12 cellular contexts compared by ENCODE assay signal in the genomic region with DNA sequence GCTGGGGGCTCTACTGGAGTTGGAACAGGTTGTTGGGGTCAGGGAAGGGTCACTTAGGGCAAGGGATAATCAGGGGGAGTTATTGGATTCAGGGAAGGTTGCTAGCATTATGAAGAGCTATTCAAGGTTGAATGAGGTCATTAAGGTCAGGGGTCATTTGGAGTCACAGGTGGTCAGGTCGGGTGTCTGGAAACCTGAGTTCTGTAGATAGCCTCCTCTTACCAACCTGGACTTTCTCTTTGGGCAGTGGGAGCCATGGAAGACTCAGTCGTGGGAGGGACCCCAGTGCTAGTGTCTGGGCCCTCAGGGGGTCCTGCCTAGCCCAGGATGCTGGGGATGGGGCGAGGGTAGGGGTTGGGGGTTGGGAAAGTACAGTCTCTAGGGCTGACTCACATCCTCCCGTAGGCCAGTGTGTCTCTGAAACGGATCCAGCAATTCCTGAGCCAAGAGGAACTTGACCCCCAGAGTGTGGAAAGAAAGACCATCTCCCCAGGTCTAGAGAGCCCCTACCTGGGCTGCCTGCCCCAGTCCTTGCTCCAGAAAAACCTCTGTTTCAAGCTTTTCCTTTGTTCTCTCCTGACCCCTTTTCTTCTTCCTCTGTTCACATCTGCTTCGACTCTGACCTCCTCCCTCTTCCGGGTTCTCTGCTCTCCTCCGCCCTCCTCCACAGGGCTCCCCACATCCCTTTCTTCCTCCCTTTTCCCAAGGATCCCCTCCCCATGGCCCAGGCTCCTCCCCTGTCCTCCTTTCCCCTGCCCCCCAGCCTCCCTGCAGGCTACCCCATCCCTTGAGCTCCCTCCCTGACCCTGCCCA. TPM values are rescaled to one million over a fixed set of nuclear protein-coding genes. Genes with fewer than 3 reads are reported as not detected.
DNase-seq lines count a peak whose midpoint lies in the region; ATAC-seq and TF ChIP-seq lines count a peak whose summit lies in the region.
"Had no signal": no experiment of that assay in that cellular context is flagged by ENCODE, and none has a peak within 500 bp of the region (broad histone marks: within the 10 kb centered on the region; RNA-seq: fewer than 3 reads in every experiment).

No MANE protein-coding gene starts in this region.

- peaks cover 38% of the 10 kb centered on the region for H3K4me1 ChIP-seq in skeletal muscle satellite cell (ENCODE audit: control insufficient read depth, insufficient read depth, low read length)

- H3K4me2 ChIP-seq in skeletal muscle satellite cell (ENCODE audit: low read length): peak overlapping the region; percentile 37

- H3K9me3 ChIP-seq in T-helper 17 cell (ENCODE audit: control insufficient read depth, low read length, poor library complexity, severe bottlenecking) (no peaks in the 10 kb centered on the region), skeletal muscle satellite cell (replicated peaks; ENCODE audit: low read length) (no peaks in the 10 kb centered on the region)

- H3K4me3 ChIP-seq in fibroblast of the aortic adventitia (ENCODE audit: low read depth, low read length) (no peak overlapping the region), skeletal muscle satellite cell (ENCODE audit: low read length) (no peak overlapping the region)

- H3K4me3 Mint-ChIP-seq in T-helper 17 cell: peak overlapping the region; percentile 69

- H3K27me3 ChIP-seq in skeletal muscle satellite cell (ENCODE audit: control insufficient read depth, insufficient read depth, low read length): no peaks in the 10 kb centered on the region

- H3K36me3 Mint-ChIP-seq in T-helper 17 cell (ENCODE audit: low read depth): no peaks in the 10 kb centered on the region

- no peak for ATAC-seq in T-helper 17 cell

- no peak for TF ChIP-seq CTCF in fibroblast of the aortic adventitia (IDR thresholded peaks at IDR 0.05; ENCODE audit: insufficient read depth, low read length)

- H3K27me3 Mint-ChIP-seq in T-helper 17 cell: no peaks in the 10 kb centered on the region

- peaks cover 17% of the 10 kb centered on the region for H3K4me1 Mint-ChIP-seq in T-helper 17 cell

- in situ Hi-C loops in KBM-7 (cut with MboI; ENCODE audit: low pct_unique_long_range_greater_than_20kb, low sequenced_read_pairs): no loop called here

- no peak overlapping the region for H3K9ac ChIP-seq in skeletal muscle satellite cell (ENCODE audit: low read depth, low read length)

- peak; percentile 54 for DNase-seq in HCEC 1CT
- no peak for DNase-seq in T-helper 17 cell
- peak; percentile 35 for DNase-seq in fibroblast of the aortic adventitia (ENCODE audit: low read depth)
- DNase-seq in LoVo (ENCODE audit: low spot score): no peak
- no peak for DNase-seq in stimulated activated CD4-positive, alpha-beta T cell treated with anti-CD3 and anti-CD28 coated beads, Interleukin-4, amount 100 ng/mL, for 1 hour
- DNase-seq in KBM-7: no peak
- DNase-seq: activated CD4-positive, alpha-beta T cell treated with anti-CD3 and anti-CD28 coated beads for 1 hour; head of caudate nucleus; NCI-H446 treated with DMSO at 0.1 percent for 48 hours; SIG-M5 had no signal

- H3K36me3 ChIP-seq in skeletal muscle satellite cell (ENCODE audit: insufficient read depth, low read length): peaks cover 33% of the 10 kb centered on the region

- H3K27ac Mint-ChIP-seq in T-helper 17 cell: peak overlapping the region; percentile 67
- H3K27ac Mint-ChIP-seq: activated T-helper 2 cell treated with anti-CD3 and anti-CD28 coated beads, Interferon-gamma antibody, Interleukin-2, Interleukin-4, amounts not matched to agents 10 μg/mL and 5 μg/mL and 100 μg/mL, durations not matched to agents 14 hours and 24 hours and 36 hours had no signal

RNA-seq across cellular contexts. Expression of a gene that starts 33.5 kb away (rescaled TPM):
- total RNA-seq in T-helper 17 cell (10 to 100 TPM in 1 of 2 donors, 1 to 10 TPM in 1; 3.3 to 58.0 TPM), fibroblast of the aortic adventitia (ENCODE audit: low replicate concordance) (1.4 and 12.5 TPM in 2 replicates)
- 26.0 and 38.0 TPM in 2 replicates for total RNA-seq in skeletal muscle satellite cell (2012; rRNA removed)
- total RNA-seq: activated T-helper 2 cell treated with anti-CD3 and anti-CD28 coated beads, Interferon-gamma antibody, Interleukin-2, Interleukin-4, amounts not matched to agents 10 μg/mL and 5 μg/mL and 100 μg/mL, durations not matched to agents 14 hours and 24 hours and 36 hours had no signal

RNA-seq across cellular contexts. Expression of a gene that starts 39.5 kb away (rescaled TPM):
- total RNA-seq in T-helper 17 cell: 10 to 100 TPM; 24.3 to 25.6 TPM
- 36.1 and 51.6 TPM in 2 replicates for total RNA-seq in fibroblast of the aortic adventitia (ENCODE audit: low replicate concordance)
- 30.2 and 31.7 TPM in 2 replicates for total RNA-seq in skeletal muscle satellite cell (2012; rRNA removed)

RNA-seq across cellular contexts. Expression of a gene that starts 51.2 kb away (rescaled TPM):
- 100 to 1,000 TPM; 129 to 155 TPM for total RNA-seq in T-helper 17 cell
- 30.2 and 125 TPM in 2 replicates for total RNA-seq in fibroblast of the aortic adventitia (ENCODE audit: low replicate concordance)
- 18.8 and 21.5 TPM in 2 replicates for total RNA-seq in skeletal muscle satellite cell (2012; rRNA removed)

Comparison
In these comparisons a context has a peak if more than half of its experiments do, and no peak if none do; other contexts are left out.
1. DNase-seq: peak in HCEC 1CT (single experiment) and fibroblast of the aortic adventitia (single experiment); none in T-helper 17 cell (0 of 3), LoVo (single experiment), stimulated activated CD4-positive, alpha-beta T cell treated with anti-CD3 and anti-CD28 coated beads, Interleukin-4, amount 100 ng/mL, for 1 hour (single experiment) and KBM-7 (single experiment).